9 cellular contexts compared by ENCODE assay signal in genomic region chr11:119205080-119205479, GRCh38. TPM values are rescaled to one million over a fixed set of nuclear protein-coding genes. Genes with fewer than 3 reads are reported as not detected.
DNase-seq lines count a peak whose midpoint lies in the region; ATAC-seq and TF ChIP-seq lines count a peak whose summit lies in the region.
"Had no signal": no experiment of that assay in that cellular context is flagged by ENCODE, and none has a peak within 500 bp of the region (broad histone marks: within the 10 kb centered on the region; RNA-seq: fewer than 3 reads in every experiment).

No MANE protein-coding gene starts in this region.

- no peak for DNase-seq in CD4-positive, alpha-beta memory T cell
- DNase-seq in mammary epithelial cell (no peak), SHP77 treated with DMSO at 0.1 percent for 48 hours (lab: John Stamatoyannopoulos, UW) (no peak), mesendoderm (no peak)

- no peaks in the 10 kb centered on the region for H3K9me3 Mint-ChIP-seq in CD4-positive, alpha-beta memory T cell

- H3K4me3 ChIP-seq in CD4-positive, alpha-beta memory T cell (ENCODE audit: low read length in 2 of 2): no peak overlapping the region
- peak overlapping the region; percentile 100 for H3K4me3 ChIP-seq in Loucy (ENCODE audit: low read length, poor library complexity, severe bottlenecking)
- H3K4me3 ChIP-seq in mammary epithelial cell (replicated peaks in 1 of 3; ENCODE audit: insufficient read depth in 1 of 3, low read depth in 2 of 3, low read length in 3 of 3): peak overlapping the region in 2 of 3 experiments; percentile 50 to 60
- no peak overlapping the region for H3K4me3 ChIP-seq in neural cell (ENCODE audit: low read length)
- no peak overlapping the region for H3K4me3 ChIP-seq in mesendoderm (ENCODE audit: low read length)

- no TSS peak for BruUV-seq in mammary epithelial cell (replicated peaks; lab: Mats Ljungman, UMichigan)

- dilution Hi-C loops in mammary epithelial cell (cut with HindIII; ENCODE audit: low sequenced_read_pairs): no loop called here

- peaks cover 4 to 6% of the 10 kb centered on the region in 2 donors for H3K36me3 Mint-ChIP-seq in CD4-positive, alpha-beta memory T cell

- no peak overlapping the region for H3K18ac ChIP-seq in mesendoderm (ENCODE audit: low read length)

- no peaks in the 10 kb centered on the region for H3K27me3 ChIP-seq in CD4-positive, alpha-beta memory T cell (ENCODE audit: insufficient read depth, low read length)
- H3K27me3 ChIP-seq in Loucy (ENCODE audit: insufficient read depth, low read length, poor library complexity, severe bottlenecking): no peaks in the 10 kb centered on the region
- no peaks in the 10 kb centered on the region for H3K27me3 ChIP-seq in mammary epithelial cell (ENCODE audit: insufficient read depth, low read length)
- no peaks in the 10 kb centered on the region for H3K27me3 ChIP-seq in neural cell (ENCODE audit: insufficient read depth, low read depth, low read length)
- H3K27me3 ChIP-seq in mesendoderm (ENCODE audit: insufficient read depth, low read length, poor library complexity): no peaks in the 10 kb centered on the region

- no peak overlapping the region for H3K4ac ChIP-seq in mesendoderm (ENCODE audit: low read depth, low read length)

- no peak overlapping the region for H2BK15ac ChIP-seq in mesendoderm (replicated peaks; ENCODE audit: low read depth)

- H3K4me1 Mint-ChIP-seq in CD4-positive, alpha-beta memory T cell: peaks cover 15 to 47% (median 27%) of the 10 kb centered on the region in 4 donors

- H3K36me3 ChIP-seq in CD4-positive, alpha-beta memory T cell (ENCODE audit: insufficient read depth, low read length): no peaks in the 10 kb centered on the region
- H3K36me3 ChIP-seq in Loucy (ENCODE audit: insufficient read depth, low read length) (no peaks in the 10 kb centered on the region), mammary epithelial cell (ENCODE audit: insufficient read depth, low read length) (no peaks in the 10 kb centered on the region), neural cell (ENCODE audit: insufficient read depth, low read length) (no peaks in the 10 kb centered on the region), mesendoderm (ENCODE audit: control insufficient read depth, insufficient read depth, low read length) (no peaks in the 10 kb centered on the region)

- H4K8ac ChIP-seq in mesendoderm (ENCODE audit: low read depth, low read length): no peak overlapping the region

- no peaks in the 10 kb centered on the region for H3K9me3 ChIP-seq in CD4-positive, alpha-beta memory T cell (ENCODE audit: control insufficient read depth in 1 of 2, low read length in 2 of 2)
- H3K9me3 ChIP-seq in Loucy (ENCODE audit: insufficient read depth, low read depth, low read length): no peaks in the 10 kb centered on the region
- H3K9me3 ChIP-seq in mammary epithelial cell (replicated peaks; ENCODE audit: insufficient read depth, low read length): no peaks in the 10 kb centered on the region
- no peaks in the 10 kb centered on the region for H3K9me3 ChIP-seq in neural cell (ENCODE audit: low read length)

- peaks cover 34% of the 10 kb centered on the region for H3K4me1 ChIP-seq in CD4-positive, alpha-beta memory T cell (ENCODE audit: insufficient read depth, low read length)
- H3K4me1 ChIP-seq in Loucy (ENCODE audit: insufficient read depth, low read length, poor library complexity, severe bottlenecking) (peaks cover 35% of the 10 kb centered on the region), mammary epithelial cell (ENCODE audit: insufficient read depth, low read length) (peaks cover 11% of the 10 kb centered on the region), mesendoderm (ENCODE audit: control insufficient read depth, low read depth, low read length) (no peaks in the 10 kb centered on the region)

- H2AFZ ChIP-seq in Loucy (ENCODE audit: low read length): peak overlapping the region; percentile 99; the same call in 1 of the 2 replicates
- H2AFZ ChIP-seq in mammary epithelial cell (ENCODE audit: low read depth, low read length): peak overlapping the region; percentile 91
- H2AFZ ChIP-seq in neural cell (ENCODE audit: low read depth, low read length): no peak overlapping the region

- TF ChIP-seq CTCF in Loucy (conservative IDR thresholded peaks at IDR 0.05; ENCODE audit: low read length) (no peak), mammary epithelial cell (conservative IDR thresholded peaks at IDR 0.05 in 1 of 2, IDR thresholded peaks at IDR 0.05 in 1 of 2; ENCODE audit: extremely low read depth in 1 of 2, insufficient read depth in 1 of 2, low read depth in 1 of 2, low read length in 2 of 2) (no peak), neural cell (IDR thresholded peaks at IDR 0.05; ENCODE audit: poor library complexity, severe bottlenecking) (no peak)

- H3F3A ChIP-seq in Loucy (ENCODE audit: low read depth) (no peaks in the 10 kb centered on the region), neural cell (ENCODE audit: insufficient read depth, low read length, poor library complexity, severe bottlenecking) (no peaks in the 10 kb centered on the region)

- peak overlapping the region; percentile 91 for H3K4me2 ChIP-seq in Loucy (ENCODE audit: low read depth, low read length, poor library complexity, severe bottlenecking)
- peak overlapping the region; percentile 91 for H3K4me2 ChIP-seq in mammary epithelial cell (ENCODE audit: insufficient read depth, low read depth, low read length)
- H3K4me2 ChIP-seq in neural cell (ENCODE audit: low read length): no peak overlapping the region
- H3K4me2 ChIP-seq in mesendoderm (ENCODE audit: low read length): no peak overlapping the region

- H2BK5ac ChIP-seq in mesendoderm (ENCODE audit: low read length): no peak overlapping the region

- POLR2A ChIA-PET in CD4-positive, alpha-beta memory T cell (lab: Charles Lee; ENCODE audit: partially characterized antibody): interaction anchor here (1.0 to 3.3 kb wide), 14 partner anchors 15 to 137 kb away, joined by 3 to 44 read pairs (median 10); partner anchors contain the start of genes DPAGT1, HMBS, NLRX1 and VPS11

- no peak overlapping the region for H2AK5ac ChIP-seq in mesendoderm (ENCODE audit: low read length)

- TF ChIP-seq EP300 in neural cell (conservative IDR thresholded peaks at IDR 0.05; ENCODE audit: poor library complexity, severe bottlenecking): no peak

- no peak overlapping the region for H3K56ac ChIP-seq in mesendoderm (ENCODE audit: low read length)

- H3K79me2 ChIP-seq in Loucy (ENCODE audit: insufficient read depth, low read length) (peaks cover 38% of the 10 kb centered on the region), mammary epithelial cell (ENCODE audit: insufficient read depth, low read length) (peaks cover 40% of the 10 kb centered on the region), neural cell (replicated peaks; ENCODE audit: insufficient read depth, low read length) (peaks cover 33% of the 10 kb centered on the region), mesendoderm (ENCODE audit: control insufficient read depth, insufficient read depth, low read length) (peaks cover 31% of the 10 kb centered on the region)

- H4K20me1 ChIP-seq in Loucy (ENCODE audit: insufficient read depth, low read length, poor library complexity, severe bottlenecking) (peaks cover 33% of the 10 kb centered on the region), mammary epithelial cell (ENCODE audit: insufficient read depth, low read length) (peaks cover 2% of the 10 kb centered on the region), neural cell (ENCODE audit: insufficient read depth) (no peaks in the 10 kb centered on the region)

- in situ Hi-C loops in mammary epithelial cell (cut with MboI; ENCODE audit: low sequenced_read_pairs in 2 of 2): no loop called here

- H3K9ac ChIP-seq in Loucy (ENCODE audit: low read depth, low read length, poor library complexity, severe bottlenecking): peak overlapping the region; percentile 95
- H3K9ac ChIP-seq in mammary epithelial cell (ENCODE audit: insufficient read depth, low read length): no peak overlapping the region
- H3K9ac ChIP-seq in neural cell (ENCODE audit: low read length): no peak overlapping the region
- H3K9ac ChIP-seq in mesendoderm (ENCODE audit: low read length): no peak overlapping the region

- CTCF ChIA-PET in CD4-positive, alpha-beta memory T cell (lab: Charles Lee; ENCODE audit: partially characterized antibody): interaction anchor here (0.7 to 4.9 kb wide), 22 partner anchors 9 to 612 kb away, joined by 3 to 79 read pairs (median 5); partner anchors contain the start of genes HINFP and VPS11
- CTCF ChIA-PET in mammary epithelial cell (lab: Charles Lee; ENCODE audit: low non-redundant PET): no interaction called here

- H3K9me2 ChIP-seq in Loucy (replicated peaks; ENCODE audit: low read depth, low read length) (no peaks in the 10 kb centered on the region), neural cell (ENCODE audit: insufficient read depth, low read length) (no peaks in the 10 kb centered on the region)

- no peak overlapping the region for H2BK120ac ChIP-seq in mesendoderm (ENCODE audit: low read depth, low read length)

- no peak overlapping the region for H3K27ac ChIP-seq in CD4-positive, alpha-beta memory T cell (ENCODE audit: low read depth, low read length)
- H3K27ac ChIP-seq in mammary epithelial cell (ENCODE audit: insufficient read depth, low read depth, low read length) (no peak overlapping the region), neural cell (ENCODE audit: low read length) (no peak overlapping the region), mesendoderm (ENCODE audit: low read depth, low read length) (no peak overlapping the region)

- ATAC-seq in GM18909 (IDR thresholded peaks at IDR 0.05; ENCODE audit: poor library complexity, unreplicated experiment) (no peak), GM21723 (IDR thresholded peaks at IDR 0.05; ENCODE audit: unreplicated experiment) (no peak)

- peak overlapping the region in 5 of 7 donors; percentile 47 to 77 (median 68) for H3K27ac Mint-ChIP-seq in CD4-positive, alpha-beta memory T cell

- TF ChIP-seq RAD21 in neural cell (conservative IDR thresholded peaks at IDR 0.05): no peak

- H3K27me3 Mint-ChIP-seq in CD4-positive, alpha-beta memory T cell: no peaks in the 10 kb centered on the region

- 47% methylated on average over 10 of the region's 10 CpGs for WGBS in mammary epithelial cell (ENCODE audit: low coverage, missing lambda C conversion rate)
- no CpG with 5 or more reads among the region's 10 CpGs for WGBS in mesendoderm (ENCODE audit: extremely low coverage, insufficient coverage, low lambda C conversion rate)

- H3K4me3 Mint-ChIP-seq in CD4-positive, alpha-beta memory T cell: peak overlapping the region; percentile 26 to 85 (median 61)

- intact Hi-C loops in CD4-positive, alpha-beta memory T cell (cut with micrococcal nuclease): loop anchor here (1.0 to 5.0 kb wide), 3 partner anchors 37 to 118 kb away; no protein-coding TSS in a partner anchor
- intact Hi-C loops in mammary epithelial cell (cut with micrococcal nuclease): loop anchor here (5.0 kb wide), 1 partner anchor 278 kb away; the partner anchor contains the start of gene BCL9L

- no peak overlapping the region for H3K23ac ChIP-seq in mesendoderm (ENCODE audit: low read length)

- H4K5ac ChIP-seq in mesendoderm (ENCODE audit: low read length): no peak overlapping the region

- no peaks in the 10 kb centered on the region for H3K79me1 ChIP-seq in mesendoderm (ENCODE audit: low read length)

RNA-seq across cellular contexts. Expression of gene CBL, which starts 1.1 kb away (rescaled TPM):
- total RNA-seq in CD4-positive, alpha-beta memory T cell: 10 to 100 TPM; 39.5 to 39.8 TPM
- 10 to 100 TPM in 1 of 2 donors, 1 to 10 TPM in 1; 3.6 to 15.6 TPM for polyA plus RNA-seq in CD4-positive, alpha-beta memory T cell
- total RNA-seq in mammary epithelial cell: 10 to 100 TPM; 19.5 to 33.7 TPM
- polyA plus RNA-seq in mammary epithelial cell (12.3 TPM), neural cell (10.5 and 10.7 TPM in 2 replicates)
- polyA minus RNA-seq in mammary epithelial cell (52.2 TPM), neural cell (24.3 and 32.2 TPM in 2 replicates)
- 21.9 TPM for polyA plus RNA-seq in mesendoderm (2013, experiment 1 of 2)
- polyA plus RNA-seq in mesendoderm (2013, experiment 2 of 2): 21.9 TPM

RNA-seq across cellular contexts. Expression of gene NHERF4, which starts 19.8 kb away (rescaled TPM):
- total RNA-seq in CD4-positive, alpha-beta memory T cell: 1 to 10 TPM in 1 of 2 experiments, under 1 TPM in 1; 0.86 to 1.1 TPM
- not detected for polyA plus RNA-seq in CD4-positive, alpha-beta memory T cell
- not detected for total RNA-seq in mammary epithelial cell
- polyA plus RNA-seq in mammary epithelial cell: not detected
- 3.6 TPM for polyA minus RNA-seq in mammary epithelial cell
- not detected in 2 replicates for polyA plus RNA-seq in neural cell
- not detected in 2 replicates for polyA minus RNA-seq in neural cell
- not detected for polyA plus RNA-seq in mesendoderm (2013, experiment 1 of 2)
- not detected for polyA plus RNA-seq in mesendoderm (2013, experiment 2 of 2)

RNA-seq across cellular contexts. Expression of gene NLRX1, which starts 36.6 kb away (rescaled TPM):
- 1 to 10 TPM; 8.8 to 9.2 TPM for total RNA-seq in CD4-positive, alpha-beta memory T cell
- 1 to 10 TPM; 5.5 to 7.4 TPM for polyA plus RNA-seq in CD4-positive, alpha-beta memory T cell
- 10 to 100 TPM; 13.5 to 15.5 TPM for total RNA-seq in mammary epithelial cell
- 10.5 TPM for polyA plus RNA-seq in mammary epithelial cell
- 18.0 TPM for polyA minus RNA-seq in mammary epithelial cell
- polyA plus RNA-seq in neural cell: 0.60 and 1.6 TPM in 2 replicates
- polyA minus RNA-seq in neural cell: 0.46 and 1.2 TPM in 2 replicates
- polyA plus RNA-seq in mesendoderm (2013, experiment 1 of 2): 4.8 TPM
- 4.5 TPM for polyA plus RNA-seq in mesendoderm (2013, experiment 2 of 2)

RNA-seq across cellular contexts. Expression of gene ABCG4, which starts 56.2 kb away (rescaled TPM):
- total RNA-seq in CD4-positive, alpha-beta memory T cell: under 1 TPM in 1 of 2 experiments, not detected in 1; 0.09 TPM
- polyA plus RNA-seq in CD4-positive, alpha-beta memory T cell: not detected
- 1 to 10 TPM in 1 of 2 donors, under 1 TPM in 1; 0.33 to 1.4 TPM for total RNA-seq in mammary epithelial cell
- polyA plus RNA-seq in mammary epithelial cell (0.19 TPM), neural cell (1.5 and 3.0 TPM in 2 replicates)
- polyA minus RNA-seq in mammary epithelial cell (2.7 TPM), neural cell (1.5 and 1.9 TPM in 2 replicates)
- 0.24 TPM for polyA plus RNA-seq in mesendoderm (2013, experiment 1 of 2)
- polyA plus RNA-seq in mesendoderm (2013, experiment 2 of 2): 0.22 TPM
- total RNA-seq: T-helper 1 cell treated with Interleukin-12 subunit alpha and Interleukin-12 subunit beta and Interleukin-4 antibody, amounts not matched to agents 30 ng/mL and 1 ng/mL, for 36 hours had no signal

Comparison
In these comparisons a context has a peak if more than half of its experiments do, and no peak if none do; other contexts are left out.
1. H3K4me3 ChIP-seq: peak in Loucy (single experiment) and mammary epithelial cell (2 of 3); none in CD4-positive, alpha-beta memory T cell (0 of 2), neural cell (single experiment) and mesendoderm (single experiment).
2. H3K4me2 ChIP-seq: peak in Loucy (single experiment) and mammary epithelial cell (single experiment); none in neural cell (single experiment) and mesendoderm (single experiment).